Comparison of ENCODE assay signal across 1 cellular context in genomic region chrX:118585296-118585695, GRCh38.
A peak's percentile ranks its signal among the peaks of the same experiment; 100 is the strongest.
TF ChIP-seq lines count a peak whose summit lies in the region.

No MANE protein-coding gene starts in this region.

TF ChIP-seq in HEK293, 187 proteins besides CTCF, POLR2A, EP300 and RAD21 (continued from another document):
- TF ChIP-seq PRDM2 (tag by site-specific recombination; IDR thresholded peaks at IDR 0.05; ENCODE audit: borderline replicate concordance) = no peak
- TF ChIP-seq ZNF692 (tag by site-specific recombination; IDR thresholded peaks at IDR 0.05) = no peak
- TF ChIP-seq, protein P1, sequence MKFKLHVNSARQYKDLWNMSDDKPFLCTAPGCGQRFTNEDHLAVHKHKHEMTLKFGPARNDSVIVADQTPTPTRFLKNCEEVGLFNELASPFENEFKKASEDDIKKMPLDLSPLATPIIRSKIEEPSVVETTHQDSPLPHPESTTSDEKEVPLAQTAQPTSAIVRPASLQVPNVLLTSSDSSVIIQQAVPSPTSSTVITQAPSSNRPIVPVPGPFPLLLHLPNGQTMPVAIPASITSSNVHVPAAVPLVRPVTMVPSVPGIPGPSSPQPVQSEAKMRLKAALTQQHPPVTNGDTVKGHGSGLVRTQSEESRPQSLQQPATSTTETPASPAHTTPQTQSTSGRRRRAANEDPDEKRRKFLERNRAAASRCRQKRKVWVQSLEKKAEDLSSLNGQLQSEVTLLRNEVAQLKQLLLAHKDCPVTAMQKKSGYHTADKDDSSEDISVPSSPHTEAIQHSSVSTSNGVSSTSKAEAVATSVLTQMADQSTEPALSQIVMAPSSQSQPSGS (tag by site-specific recombination; IDR thresholded peaks at IDR 0.05; ENCODE audit: low read depth) = peak; percentile 63; the same call in 1 of the 2 replicates
- TF ChIP-seq, protein P2, sequence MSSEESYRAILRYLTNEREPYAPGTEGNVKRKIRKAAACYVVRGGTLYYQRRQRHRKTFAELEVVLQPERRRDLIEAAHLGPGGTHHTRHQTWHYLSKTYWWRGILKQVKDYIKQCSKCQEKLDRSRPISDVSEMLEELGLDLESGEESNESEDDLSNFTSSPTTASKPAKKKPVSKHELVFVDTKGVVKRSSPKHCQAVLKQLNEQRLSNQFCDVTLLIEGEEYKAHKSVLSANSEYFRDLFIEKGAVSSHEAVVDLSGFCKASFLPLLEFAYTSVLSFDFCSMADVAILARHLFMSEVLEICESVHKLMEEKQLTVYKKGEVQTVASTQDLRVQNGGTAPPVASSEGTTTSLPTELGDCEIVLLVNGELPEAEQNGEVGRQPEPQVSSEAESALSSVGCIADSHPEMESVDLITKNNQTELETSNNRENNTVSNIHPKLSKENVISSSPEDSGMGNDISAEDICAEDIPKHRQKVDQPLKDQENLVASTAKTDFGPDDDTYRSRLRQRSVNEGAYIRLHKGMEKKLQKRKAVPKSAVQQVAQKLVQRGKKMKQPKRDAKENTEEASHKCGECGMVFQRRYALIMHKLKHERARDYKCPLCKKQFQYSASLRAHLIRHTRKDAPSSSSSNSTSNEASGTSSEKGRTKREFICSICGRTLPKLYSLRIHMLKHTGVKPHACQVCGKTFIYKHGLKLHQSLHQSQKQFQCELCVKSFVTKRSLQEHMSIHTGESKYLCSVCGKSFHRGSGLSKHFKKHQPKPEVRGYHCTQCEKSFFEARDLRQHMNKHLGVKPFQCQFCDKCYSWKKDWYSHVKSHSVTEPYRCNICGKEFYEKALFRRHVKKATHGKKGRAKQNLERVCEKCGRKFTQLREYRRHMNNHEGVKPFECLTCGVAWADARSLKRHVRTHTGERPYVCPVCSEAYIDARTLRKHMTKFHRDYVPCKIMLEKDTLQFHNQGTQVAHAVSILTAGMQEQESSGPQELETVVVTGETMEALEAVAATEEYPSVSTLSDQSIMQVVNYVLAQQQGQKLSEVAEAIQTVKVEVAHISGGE (tag by site-specific recombination; conservative IDR thresholded peaks at IDR 0.05; ENCODE audit: low read depth) = no peak
- TF ChIP-seq TRIM28 (IDR thresholded peaks at IDR 0.05; ENCODE audit: borderline replicate concordance, low read length) = 0 out of 2 replicates have a peak, but pooled peaks have one; percentile 54
- TF ChIP-seq ZNF544 (tag by site-specific recombination; IDR thresholded peaks at IDR 0.05) = no peak
- TF ChIP-seq MYNN (tag by site-specific recombination; IDR thresholded peaks at IDR 0.05; ENCODE audit: borderline replicate concordance) = no peak
- TF ChIP-seq ZNF184 (tag by site-specific recombination; IDR thresholded peaks at IDR 0.05) = no peak
- TF ChIP-seq ZNF155 (tag by site-specific recombination; IDR thresholded peaks at IDR 0.05) = no peak
- TF ChIP-seq ZNF133 (tag by site-specific recombination; IDR thresholded peaks at IDR 0.05) = no peak
- no peak for TF ChIP-seq PRDM4 (tag by site-specific recombination; IDR thresholded peaks at IDR 0.05)
